8 cellular contexts compared by ENCODE assay signal in the genomic region with DNA sequence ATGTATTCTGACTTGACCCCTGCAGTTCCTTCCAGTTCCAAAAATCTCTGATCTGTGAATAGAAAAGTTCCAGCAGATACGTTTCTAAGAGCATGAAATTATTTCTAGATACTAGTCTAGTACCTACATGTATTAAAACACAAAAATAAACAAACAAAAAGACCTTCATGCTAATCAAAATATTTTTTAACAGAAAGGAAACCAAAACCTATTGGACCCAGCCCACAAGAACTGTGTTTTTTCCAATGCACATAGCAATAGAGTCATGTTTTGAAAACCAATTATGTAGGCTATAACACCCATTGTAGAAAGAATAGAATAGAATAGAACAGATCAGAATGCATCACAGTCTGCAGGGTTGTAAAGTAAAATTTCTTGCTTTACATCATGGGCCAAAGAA.
DNase-seq lines count a peak whose midpoint lies in the region; ATAC-seq and TF ChIP-seq lines count a peak whose summit lies in the region.

No MANE protein-coding gene starts in this region.

- peaks cover 17% of the 10 kb centered on the region for H3K36me3 Mint-ChIP-seq in activated CD8-positive, alpha-beta memory T cell treated with anti-CD3 and anti-CD28 coated beads, Interleukin-2, amount 10 ng/mL, durations not matched to agents 7 days and 5 days
- H3K36me3 Mint-ChIP-seq in central memory CD8-positive, alpha-beta T cell (ENCODE audit: insufficient read depth): peaks cover 19% of the 10 kb centered on the region

- H3K9me3 Mint-ChIP-seq in activated CD8-positive, alpha-beta memory T cell treated with anti-CD3 and anti-CD28 coated beads, Interleukin-2, amount 10 ng/mL, durations not matched to agents 7 days and 5 days (ENCODE audit: low read depth): peaks cover 7% of the 10 kb centered on the region
- peaks cover 3% of the 10 kb centered on the region for H3K9me3 Mint-ChIP-seq in central memory CD8-positive, alpha-beta T cell

- intact Hi-C loops in spleen (cut with DNase I; ENCODE audit: low total_unique reads): loop anchor here (5.0 to 10.0 kb wide), 3 partner anchors 96 to 239 kb away; no protein-coding TSS in a partner anchor

- CTCF ChIA-PET in activated CD8-positive, alpha-beta memory T cell treated with anti-CD3 and anti-CD28 coated beads, Interleukin-2, amount 10 ng/mL, durations not matched to agents 7 days and 5 days (lab: Charles Lee): interaction anchor here (0.7 to 3.5 kb wide), 43 partner anchors 8 to 400 kb away, joined by 3 to 54 read pairs (median 4); partner anchors contain the start of gene TNFAIP3

- no peaks in the 10 kb centered on the region for H3K27me3 ChIP-seq in Peyer's patch
- H3K27me3 ChIP-seq in spleen (replicated peaks in 1 of 7): no peaks in the 10 kb centered on the region

- peak overlapping the region; percentile 59 for H3K4me3 Mint-ChIP-seq in activated CD8-positive, alpha-beta memory T cell treated with anti-CD3 and anti-CD28 coated beads, Interleukin-2, amount 10 ng/mL, durations not matched to agents 7 days and 5 days
- H3K4me3 Mint-ChIP-seq in central memory CD8-positive, alpha-beta T cell: peak overlapping the region; percentile 74

- H3K4me1 ChIP-seq in Peyer's patch (peaks cover 0 to 5% (median 0%) of the 10 kb centered on the region in 4 donors), spleen (peaks cover 12 to 56% (median 33%) of the 10 kb centered on the region in 6 donors)

- no peaks in the 10 kb centered on the region for H3K27me3 Mint-ChIP-seq in activated CD8-positive, alpha-beta memory T cell treated with anti-CD3 and anti-CD28 coated beads, Interleukin-2, amount 10 ng/mL, durations not matched to agents 7 days and 5 days
- no peaks in the 10 kb centered on the region for H3K27me3 Mint-ChIP-seq in central memory CD8-positive, alpha-beta T cell

- H3K27ac ChIP-seq in Peyer's patch (peak overlapping the region in 3 of 4 donors; percentile 3 to 23 (median 22)), spleen (peak overlapping the region in 7 of 8 donors; percentile 9 to 77 (median 43))

- no peak for TF ChIP-seq CTCF in Peyer's patch (IDR thresholded peaks at IDR 0.05)
- TF ChIP-seq CTCF in spleen (IDR thresholded peaks at IDR 0.05 in 8 of 11, conservative IDR thresholded peaks at IDR 0.05 in 3 of 11): no peak

- H3K9me3 ChIP-seq in Peyer's patch: no peaks in the 10 kb centered on the region
- H3K9me3 ChIP-seq in spleen: no peaks in the 10 kb centered on the region

- DNase-seq in activated CD8-positive, alpha-beta memory T cell treated with anti-CD3 and anti-CD28 coated beads, Interleukin-2, amount 10 ng/mL, durations not matched to agents 7 days and 5 days: no peak
- DNase-seq in activated CD8-positive, alpha-beta memory T cell treated with anti-CD3 and anti-CD28 coated beads for 24 hours: no peak
- DNase-seq in Peyer's patch (no peak), spleen (no peak), NCI-H2029 (lab: John Stamatoyannopoulos, UW) (no peak)
- no peak for DNase-seq in central memory CD8-positive, alpha-beta T cell (ENCODE audit: low spot score in 2 of 2)

- WGBS in spleen, 5 donors: 41 to 55% (median 48%) methylated on average over 1 of the region's 1 CpG

- H3K4me3 ChIP-seq in Peyer's patch (no peak overlapping the region), spleen (no peak overlapping the region)

- ATAC-seq in activated CD8-positive, alpha-beta memory T cell treated with anti-CD3 and anti-CD28 coated beads, Interleukin-2, amount 10 ng/mL, durations not matched to agents 7 days and 5 days: peak; percentile 35
- ATAC-seq in central memory CD8-positive, alpha-beta T cell (replicated peaks; ENCODE audit: extremely low read depth, poor library complexity, severe bottlenecking): peak; percentile 30
- ATAC-seq in HG03095 (IDR thresholded peaks at IDR 0.05; ENCODE audit: unreplicated experiment) (no peak), GM21423 (IDR thresholded peaks at IDR 0.05; ENCODE audit: unreplicated experiment) (no peak)

- TF ChIP-seq POLR2A in Peyer's patch (IDR thresholded peaks at IDR 0.05) (no peak), spleen (IDR thresholded peaks at IDR 0.05) (no peak)

- H3K36me3 ChIP-seq in Peyer's patch: no peaks in the 10 kb centered on the region
- no peaks in the 10 kb centered on the region for H3K36me3 ChIP-seq in spleen

- peak overlapping the region; percentile 90 for H3K27ac Mint-ChIP-seq in activated CD8-positive, alpha-beta memory T cell treated with anti-CD3 and anti-CD28 coated beads, Interleukin-2, amount 10 ng/mL, durations not matched to agents 7 days and 5 days
- H3K27ac Mint-ChIP-seq in central memory CD8-positive, alpha-beta T cell (ENCODE audit: low read depth): peak overlapping the region; percentile 99

- H3K4me1 Mint-ChIP-seq in activated CD8-positive, alpha-beta memory T cell treated with anti-CD3 and anti-CD28 coated beads, Interleukin-2, amount 10 ng/mL, durations not matched to agents 7 days and 5 days: peaks cover 71% of the 10 kb centered on the region
- peaks cover 43% of the 10 kb centered on the region for H3K4me1 Mint-ChIP-seq in central memory CD8-positive, alpha-beta T cell

Comparison
In these comparisons a context has a peak if more than half of its experiments do, and no peak if none do; other contexts are left out.
1. ATAC-seq: peak in activated CD8-positive, alpha-beta memory T cell treated with anti-CD3 and anti-CD28 coated beads, Interleukin-2, amount 10 ng/mL, durations not matched to agents 7 days and 5 days (single experiment) and central memory CD8-positive, alpha-beta T cell (single experiment); none in HG03095 (single experiment) and GM21423 (single experiment).